In the genomic region with DNA sequence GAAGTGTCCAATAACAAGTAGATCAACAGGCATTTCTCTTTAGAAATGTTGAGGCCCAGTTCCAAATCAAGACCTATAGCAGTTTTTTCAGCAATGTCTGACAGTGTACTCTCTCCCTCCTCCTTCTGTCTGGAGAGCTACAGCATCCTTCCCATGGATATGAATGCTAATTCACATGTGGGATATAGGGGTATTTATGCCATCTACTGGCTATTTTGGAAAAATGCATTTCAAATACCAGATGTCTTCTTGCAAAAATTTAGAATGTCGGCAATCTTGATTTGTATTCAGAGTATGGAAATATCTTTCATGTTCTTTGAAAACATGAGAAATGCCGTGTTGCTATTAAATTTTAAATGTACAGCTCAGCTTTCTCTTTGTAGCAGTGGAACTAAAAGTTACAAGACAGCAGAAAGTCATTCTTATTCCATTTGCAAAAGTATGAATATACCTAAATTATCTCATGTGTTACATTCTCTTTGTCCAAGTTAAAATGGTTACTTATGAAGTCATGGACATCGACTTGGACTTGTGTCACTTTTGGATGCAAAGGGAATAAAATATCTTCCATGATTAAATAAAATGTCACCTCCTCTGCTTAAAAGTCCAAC, we compare ENCODE assay signal across 1 cellular context.
TF ChIP-seq lines count a peak whose summit lies in the region.

No MANE protein-coding gene starts in this region.

TF ChIP-seq in H1, 55 proteins besides CTCF, POLR2A, EP300 and RAD21 (continued from another document):
- TF ChIP-seq MAFK (IDR thresholded peaks at IDR 0.05; ENCODE audit: low read depth, low read length), result no peak
- TF ChIP-seq TEAD4 (IDR thresholded peaks at IDR 0.05; ENCODE audit: low read depth, low read length), result no peak
- no peak for TF ChIP-seq TAF7 (optimal IDR thresholded peaks at IDR 0.05; ENCODE audit: borderline replicate concordance, low read depth, low read length)
